9 cellular contexts compared by ENCODE assay signal in genomic region chr22:43150731-43151206, GRCh38. TPM values are rescaled to one million over a fixed set of nuclear protein-coding genes. Genes with fewer than 3 reads are reported as not detected.
DNase-seq lines count a peak whose midpoint lies in the region; ATAC-seq, FAIRE-seq and TF ChIP-seq lines count a peak whose summit lies in the region.
"Had no signal": no experiment of that assay in that cellular context is flagged by ENCODE, and none has a peak within 500 bp of the region (broad histone marks: within the 10 kb centered on the region; RNA-seq: fewer than 3 reads in every experiment).

No MANE protein-coding gene starts in this region.

- H3K4me1 Mint-ChIP-seq in CD8-positive, alpha-beta memory T cell, result peaks cover 9 to 32% (median 10%) of the 10 kb centered on the region in 3 donors

- no peak for ATAC-seq in pancreas

- WGBS in esophagus, 2 donors, result 70 to 71% methylated on average over 15 of the region's 15 CpGs
- 72 to 75% methylated on average over 15 of the region's 15 CpGs for WGBS in pancreas, 2 donors

- POLR2A ChIA-PET in CD8-positive, alpha-beta memory T cell (lab: Charles Lee), result interaction anchor here (1.0 kb wide), 1 partner anchor 37 kb away, joined by 3 read pairs; no protein-coding TSS in a partner anchor
- POLR2A ChIA-PET in RWPE1 (lab: Yijun Ruan, JAX; ENCODE audit: low non-redundant PET) (interaction anchor here (0.6 kb wide), 1 partner anchor 568 kb away, joined by 3 read pairs; no protein-coding TSS in a partner anchor), GM10248 (lab: Yijun Ruan, JAX) (no interaction called here)

- H3K9me3 Mint-ChIP-seq in CD8-positive, alpha-beta memory T cell, result no peaks in the 10 kb centered on the region

- H3K27me3 Mint-ChIP-seq in CD8-positive, alpha-beta memory T cell, result peaks cover 1 to 2% of the 10 kb centered on the region in 2 donors

- H3K36me3 ChIP-seq in CD8-positive, alpha-beta memory T cell (ENCODE audit: insufficient read depth, low read length), result no peaks in the 10 kb centered on the region
- H3K36me3 ChIP-seq in esophagus (ENCODE audit: control insufficient read depth in 2 of 2, insufficient read depth in 2 of 2, low read length in 1 of 2) (no peaks in the 10 kb centered on the region), pancreas (no peaks in the 10 kb centered on the region)

- intact Hi-C loops in pancreas (cut with DNase I), result no loop called here

- peaks cover 12% of the 10 kb centered on the region for H3K4me1 ChIP-seq in CD8-positive, alpha-beta memory T cell (ENCODE audit: insufficient read depth, low read length)
- peaks cover 3 to 23% of the 10 kb centered on the region in 2 donors for H3K4me1 ChIP-seq in esophagus (ENCODE audit: control insufficient read depth in 2 of 2, insufficient read depth in 2 of 2, low read length in 1 of 2)
- H3K4me1 ChIP-seq in pancreas, result peaks cover 0 to 3% (median 0%) of the 10 kb centered on the region in 3 donors

- no peak for TF ChIP-seq CTCF in RWPE1 (conservative IDR thresholded peaks at IDR 0.05; ENCODE audit: low read depth)
- TF ChIP-seq CTCF in pancreas (IDR thresholded peaks at IDR 0.05), result no peak
- no peak for TF ChIP-seq CTCF in GM10248 (IDR thresholded peaks at IDR 0.05; ENCODE audit: control extremely low read depth, extremely low read depth, low read depth, missing control alignments)

- no peaks in the 10 kb centered on the region for H3K9me3 ChIP-seq in CD8-positive, alpha-beta memory T cell (ENCODE audit: low read length)
- H3K9me3 ChIP-seq in esophagus (ENCODE audit: control insufficient read depth in 2 of 2, insufficient read depth in 1 of 2, low read depth in 1 of 2, low read length in 1 of 2) (no peaks in the 10 kb centered on the region), pancreas (no peaks in the 10 kb centered on the region)

- CTCF ChIA-PET in CD8-positive, alpha-beta memory T cell (lab: Charles Lee), result no interaction called here
- CTCF ChIA-PET in RWPE1 (lab: Yijun Ruan, JAX), result interaction anchor here (1.2 kb wide), 1 partner anchor 15 kb away, joined by 3 read pairs; no protein-coding TSS in a partner anchor
- CTCF ChIA-PET in GM10248 (lab: Yijun Ruan, JAX), result no interaction called here

- no peak for FAIRE-seq in pancreas (lab: Jason Lieb, UNC)

- H3K27me3 ChIP-seq in CD8-positive, alpha-beta memory T cell (ENCODE audit: insufficient read depth, low read length, poor library complexity, severe bottlenecking), result no peaks in the 10 kb centered on the region
- H3K27me3 ChIP-seq in esophagus (ENCODE audit: control insufficient read depth in 1 of 2, insufficient read depth in 2 of 2, low read length in 2 of 2) (no peaks in the 10 kb centered on the region), pancreas (no peaks in the 10 kb centered on the region)

- H3K36me3 Mint-ChIP-seq in CD8-positive, alpha-beta memory T cell, result peaks cover 0 to 8% (median 0%) of the 10 kb centered on the region in 3 donors

- peak overlapping the region; percentile 86 to 95 (median 92) for H3K4me3 Mint-ChIP-seq in CD8-positive, alpha-beta memory T cell

- no peak for DNase-seq in CD8-positive, alpha-beta memory T cell
- DNase-seq in RWPE1 (ENCODE audit: low spot score) (no peak), pancreas (peak in 1 of 6 donors; percentile 77), NCI-H446 treated with DMSO at 0.1 percent for 48 hours (lab: John Stamatoyannopoulos, UW) (no peak), GM10248 (ENCODE audit: extremely low spot score) (no peak), mesenteric fat pad (ENCODE audit: low spot score) (no peak)
- no peak for DNase-seq in effector CD8-positive, alpha-beta T cell (lab: John Stamatoyannopoulos, UW)
- DNase-seq: cortex of kidney had no signal

- H3K27ac Mint-ChIP-seq in CD8-positive, alpha-beta memory T cell, result peak overlapping the region; percentile 34 to 96 (median 91)

- peak overlapping the region; percentile 52 for H3K4me3 ChIP-seq in CD8-positive, alpha-beta memory T cell (ENCODE audit: low read length)
- peak overlapping the region; percentile 42 to 84 for H3K4me3 ChIP-seq in esophagus (ENCODE audit: low read depth in 1 of 2, low read length in 2 of 2)
- H3K4me3 ChIP-seq in pancreas, result peak overlapping the region; percentile 68 to 95 (median 82)

- H3K27ac ChIP-seq in CD8-positive, alpha-beta memory T cell (ENCODE audit: low read depth, low read length), result peak overlapping the region; percentile 33
- H3K27ac ChIP-seq in RWPE1 (peak overlapping the region; percentile 98), esophagus (ENCODE audit: low read depth in 2 of 2, low read length in 1 of 2) (peak overlapping the region; percentile 79 to 97), pancreas (peak overlapping the region in 2 of 4 donors; percentile 79 to 86)

RNA-seq across cellular contexts. Expression of gene TSPO, which starts 0.6 kb away (rescaled TPM):
- total RNA-seq in CD8-positive, alpha-beta memory T cell, result 100 to 1,000 TPM; 101 to 105 TPM
- polyA plus RNA-seq in CD8-positive, alpha-beta memory T cell, result 328 TPM
- polyA plus RNA-seq in esophagus, result 100 to 1,000 TPM; 660 to 791 TPM
- 10 to 100 TPM; 24.2 to 63.2 (median 34.7) TPM for total RNA-seq in pancreas
- 10 to 100 TPM; 62.4 to 79.6 TPM for polyA plus RNA-seq in pancreas
- 305 TPM for total RNA-seq in mesenteric fat pad

RNA-seq across cellular contexts. Expression of gene MCAT, which starts 7.6 kb away (rescaled TPM):
- 10 to 100 TPM; 28.4 to 29.3 TPM for total RNA-seq in CD8-positive, alpha-beta memory T cell
- 9.7 TPM for polyA plus RNA-seq in CD8-positive, alpha-beta memory T cell
- polyA plus RNA-seq in esophagus (10 to 100 TPM; 10.2 to 16.6 TPM), pancreas (10 to 100 TPM; 13.7 to 14.1 TPM)
- total RNA-seq in pancreas (10 to 100 TPM in 3 of 6 donors, 1 to 10 TPM in 3; 7.0 to 12.8 (median 9.6) TPM), mesenteric fat pad (11.5 TPM)

RNA-seq across cellular contexts. Expression of gene TTLL12, which starts 36.2 kb away (rescaled TPM):
- total RNA-seq in CD8-positive, alpha-beta memory T cell, result 100 to 1,000 TPM; 104 to 112 TPM
- 30.1 TPM for polyA plus RNA-seq in CD8-positive, alpha-beta memory T cell
- polyA plus RNA-seq in esophagus (10 to 100 TPM; 79.5 to 96.4 TPM), pancreas (10 to 100 TPM; 13.7 to 14.2 TPM)
- total RNA-seq in pancreas (10 to 100 TPM; 10.6 to 22.2 (median 16.1) TPM), mesenteric fat pad (27.0 TPM)

RNA-seq across cellular contexts. Expression of gene BIK, which starts 40.2 kb away (rescaled TPM):
- total RNA-seq in CD8-positive, alpha-beta memory T cell, result 1 to 10 TPM; 4.0 to 4.1 TPM
- polyA plus RNA-seq in CD8-positive, alpha-beta memory T cell, result 7.2 TPM
- polyA plus RNA-seq in esophagus, result 10 to 100 TPM; 11.4 to 18.5 TPM
- 1 to 10 TPM in 4 of 6 donors, under 1 TPM in 2; 0.97 to 8.4 (median 1.4) TPM for total RNA-seq in pancreas
- polyA plus RNA-seq in pancreas, result 1 to 10 TPM; 4.5 to 5.2 TPM
- not detected for total RNA-seq in mesenteric fat pad
